Comparison of ENCODE assay signal across 26 cellular contexts in genomic region chr1:9989773-9990172, GRCh38. TPM values are rescaled to one million over a fixed set of nuclear protein-coding genes. Genes with fewer than 3 reads are reported as not detected.
"Had no signal": no experiment of that assay in that cellular context is flagged by ENCODE, and none has a peak within 500 bp of the region (broad histone marks: within the 10 kb centered on the region; RNA-seq: fewer than 3 reads in every experiment).

No MANE protein-coding gene starts in this region.

- H3K36me3 Mint-ChIP-seq: immature natural killer cell had no signal

- H3K4me1 ChIP-seq: parathyroid adenoma, psoas muscle, testis, transverse colon had no signal

- ATAC-seq: lower lobe of right lung; naive thymus-derived CD8-positive, alpha-beta T cell; psoas muscle; stimulated activated naive B cell treated with anti-CD40 and anti-IgM and Interleukin-4, amounts not matched to agents 10 μg/mL and 1 μg/mL and 100 μg/mL, for 72 hours had no signal

- H3K4me3 Mint-ChIP-seq: immature natural killer cell; naive thymus-derived CD8-positive, alpha-beta T cell; nephron; neural crest cell; stimulated activated naive B cell treated with anti-CD40 and anti-IgM and Interleukin-4, amounts not matched to agents 10 μg/mL and 1 μg/mL and 100 μg/mL, for 72 hours; stimulated activated naive CD8-positive, alpha-beta T cell treated with anti-CD3 and anti-CD28 coated beads, Interleukin-15, Interleukin-2, amounts not matched to agents 100 ng/mL and 50 ng/mL, for 24 hours had no signal

- H3K79me2 ChIP-seq: parathyroid adenoma had no signal

- H3K36me3 ChIP-seq: lower lobe of right lung, right lobe of liver, thyroid gland, transverse colon, upper lobe of left lung had no signal

- H3K27me3 ChIP-seq: right lobe of liver, testis, thyroid gland, upper lobe of left lung had no signal

- H3K27ac Mint-ChIP-seq: immature natural killer cell; naive thymus-derived CD8-positive, alpha-beta T cell; nephron; stimulated activated naive B cell treated with anti-CD40 and anti-IgM and Interleukin-4, amounts not matched to agents 10 μg/mL and 1 μg/mL and 100 μg/mL, for 72 hours; stimulated activated naive CD8-positive, alpha-beta T cell treated with anti-CD3 and anti-CD28 coated beads, Interleukin-15, Interleukin-2, amounts not matched to agents 100 ng/mL and 50 ng/mL, for 24 hours had no signal

- H3K9me3 ChIP-seq: lower lobe of right lung, psoas muscle, right lobe of liver, testis, thyroid gland, transverse colon, upper lobe of left lung had no signal

- H3K27ac ChIP-seq: psoas muscle, right lobe of liver, testis had no signal

- H3K4me1 Mint-ChIP-seq: immature natural killer cell; nephron; stimulated activated naive B cell treated with anti-CD40 and anti-IgM and Interleukin-4, amounts not matched to agents 10 μg/mL and 1 μg/mL and 100 μg/mL, for 72 hours had no signal

- FAIRE-seq: islet of Langerhans had no signal

- DNase-seq: head of caudate nucleus; hypothalamus; immature natural killer cell; lower lobe of right lung; mammary epithelial cell; mesenchymal stem cell; naive thymus-derived CD8-positive, alpha-beta T cell; occipital lobe; psoas muscle; right lobe of liver; stimulated activated CD4-positive, alpha-beta T cell treated with anti-CD3 and anti-CD28 coated beads, Interleukin-12 subunit alpha, Interleukin-12 subunit beta, amount 100 ng/mL, for 4 hours; stimulated activated CD4-positive, alpha-beta T cell treated with anti-CD3 and anti-CD28 coated beads, Interleukin-15, amount 100 ng/mL, for 24 hours; stimulated activated CD4-positive, alpha-beta T cell treated with anti-CD3 and anti-CD28 coated beads, Interleukin-2, amount 100 ng/mL, for 24 hours; stimulated activated CD4-positive, alpha-beta T cell treated with anti-CD3 and anti-CD28 coated beads, Interleukin-4, amount 100 ng/mL, for 1 hour; stimulated activated naive B cell treated with anti-CD40 and anti-IgM and Interleukin-4, amounts not matched to agents 10 μg/mL and 1 μg/mL and 100 μg/mL, for 72 hours; testis; thyroid gland; transverse colon; upper lobe of left lung had no signal

- H2AFZ ChIP-seq: parathyroid adenoma had no signal

- H3K9me3 Mint-ChIP-seq: immature natural killer cell; naive thymus-derived CD8-positive, alpha-beta T cell; nephron; neural crest cell; stimulated activated naive B cell treated with anti-CD40 and anti-IgM and Interleukin-4, amounts not matched to agents 10 μg/mL and 1 μg/mL and 100 μg/mL, for 72 hours; stimulated activated naive CD8-positive, alpha-beta T cell treated with anti-CD3 and anti-CD28 coated beads, Interleukin-15, Interleukin-2, amounts not matched to agents 100 ng/mL and 50 ng/mL, for 24 hours had no signal

- H3K4me3 ChIP-seq: lower lobe of right lung, psoas muscle, right lobe of liver, smooth muscle cell, testis, thyroid gland, transverse colon, upper lobe of left lung had no signal

- H3K4me2 ChIP-seq: smooth muscle cell had no signal

RNA-seq across cellular contexts. Expression of gene RBP7, which starts 7.3 kb away (rescaled TPM):
- total RNA-seq: naive thymus-derived CD8-positive, alpha-beta T cell; neural crest cell; occipital lobe; osteocyte had no signal
- polyA plus RNA-seq: naive thymus-derived CD8-positive, alpha-beta T cell; smooth muscle cell had no signal
